In genomic region chr21:14707265-14708020, GRCh38 we compare ENCODE assay signal across 31 cellular contexts.
"Had no signal": no experiment of that assay in that cellular context is flagged by ENCODE, and none has a peak within 500 bp of the region (broad histone marks: within the 10 kb centered on the region; RNA-seq: fewer than 3 reads in every experiment).

No MANE protein-coding gene starts in this region.

- ATAC-seq: activated CD8-positive, alpha-beta T cell treated with anti-CD3 and anti-CD28 coated beads for 36 hours; activated T-cell treated with anti-CD3 and anti-CD28 coated beads, Interleukin-2, amount 50 U/mL, for 72 hours; activated T-helper 17 cell treated with anti-CD3 and anti-CD28 coated beads, Interleukin-2, amount 50 U/mL, for 72 hours; body of pancreas had no signal

- H3K36me3 ChIP-seq: breast epithelium had no signal

- H3K27me3 ChIP-seq: body of pancreas, breast epithelium had no signal

- H3K4me3 ChIP-seq: body of pancreas, breast epithelium, PC-9 had no signal

- H3K27ac ChIP-seq: body of pancreas, breast epithelium, PC-9, RWPE1 had no signal

- DNase-seq: activated CD4-positive, alpha-beta T cell treated with anti-CD3 and anti-CD28 coated beads, Interleukin-2, amount 10 ng/mL, durations not matched to agents 24 days and 14 days; activated CD4-positive, alpha-beta T cell treated with anti-CD3 and anti-CD28 coated beads, Interleukin-2, amount 50 U/mL, for 4 hours; activated CD8-positive, alpha-beta T cell treated with anti-CD3 and anti-CD28 coated beads for 36 hours; activated effector memory CD4-positive, alpha-beta T cell treated with anti-CD3 and anti-CD28 coated beads, Interleukin-2, amount 50 U/mL, for 16 hours; activated naive CD4-positive, alpha-beta T cell; activated naive CD4-positive, alpha-beta T cell treated with anti-CD3 and anti-CD28 coated beads, Interleukin-2, amount 50 U/mL, for 16 hours; activated naive CD8-positive, alpha-beta T cell treated with anti-CD3 and anti-CD28 coated beads for 36 hours; activated T-cell treated with anti-CD3 and anti-CD28 coated beads, Interleukin-2, amount 50 U/mL, for 1 hour; activated T-cell treated with anti-CD3 and anti-CD28 coated beads, Interleukin-2, amount 50 U/mL, for 72 hours; amygdala; body of pancreas; caudate nucleus; cerebellar nuclear complex; Karpas-422; KBM-7; NCI-H1092 treated with DMSO at 0.1 percent for 48 hours; NCI-H146; NCI-H187 treated with DMSO at 0.1 percent for 48 hours; NCI-H2081 treated with DMSO at 0.1 percent for 48 hours; NCI-H345; NCI-H524 treated with DMSO at 0.1 percent for 48 hours; NCI-H748 treated with DMSO at 0.1 percent for 48 hours; NK-92 treated with Interleukin-12 subunit alpha and Interleukin-12 subunit beta, amount 100 ng/mL, for 24 hours; PC-9; Right ventricle myocardium superior; SW 1271; T-helper 1 cell; T-helper 9 cell had no signal

- H3K4me1 ChIP-seq: body of pancreas, breast epithelium had no signal
